Comparison of ENCODE assay signal across 1 cellular context in genomic region chr22:26565181-26565580, GRCh38.
TF ChIP-seq lines count a peak whose summit lies in the region.

No MANE protein-coding gene starts in this region.

TF ChIP-seq in GM23338, 12 proteins besides CTCF, POLR2A, EP300 and RAD21 (continued from another document):
- TF ChIP-seq ZNF462 (CRISPR knock-in tag; IDR thresholded peaks at IDR 0.05) (no peak), EZH2phosphoT487 (IDR thresholded peaks at IDR 0.05; ENCODE audit: unreplicated experiment) (no peak), NANOG (IDR thresholded peaks at IDR 0.05; ENCODE audit: borderline replicate concordance) (no peak)
